ENCODE assay signal across 1 cellular context in genomic region chr1:185401019-185401418, GRCh38.
TF ChIP-seq lines count a peak whose summit lies in the region.

No MANE protein-coding gene starts in this region.

TF ChIP-seq in GM23338, 12 proteins besides CTCF, POLR2A, EP300 and RAD21 (continued from another document):
- TF ChIP-seq ZNF462 (CRISPR knock-in tag; IDR thresholded peaks at IDR 0.05) (peak; percentile 50; the same call in 1 of the 2 replicates), ZNF114 (CRISPR knock-in tag; IDR thresholded peaks at IDR 0.05) (no peak), NANOG (IDR thresholded peaks at IDR 0.05; ENCODE audit: borderline replicate concordance) (no peak), CREB1 (CRISPR knock-in tag; IDR thresholded peaks at IDR 0.05; ENCODE audit: low read depth) (no peak), EZH2 (IDR thresholded peaks at IDR 0.05; ENCODE audit: low read depth, unreplicated experiment) (no peak), EZH2phosphoT487 (IDR thresholded peaks at IDR 0.05; ENCODE audit: unreplicated experiment) (no peak)
TF ChIP-seq in GM23338: peak in this region for 1.
